1 cellular context compared by ENCODE assay signal in genomic region chr7:134795231-134795630, GRCh38.
TF ChIP-seq lines count a peak whose summit lies in the region.

No MANE protein-coding gene starts in this region.

TF ChIP-seq in endothelial cell of umbilical vein, 7 proteins besides CTCF, POLR2A, EP300 and RAD21 (continued from another document):
- TF ChIP-seq MAX (IDR thresholded peaks at IDR 0.05; ENCODE audit: insufficient read depth, insufficient read length) (no peak), JUN (IDR thresholded peaks at IDR 0.05; ENCODE audit: borderline replicate concordance, insufficient read depth, insufficient read length, low read depth) (peak; percentile 10)
